Comparison of ENCODE assay signal across 12 cellular contexts in genomic region chr7:101179117-101179779, GRCh38. TPM values are rescaled to one million over a fixed set of nuclear protein-coding genes. Genes with fewer than 3 reads are reported as not detected.
A peak's percentile ranks its signal among the peaks of the same experiment; 100 is the strongest.
DNase-seq lines count a peak whose midpoint lies in the region; ATAC-seq, FAIRE-seq and TF ChIP-seq lines count a peak whose summit lies in the region.
"Had no signal": no experiment of that assay in that cellular context is flagged by ENCODE, and none has a peak within 500 bp of the region (broad histone marks: within the 10 kb centered on the region; RNA-seq: fewer than 3 reads in every experiment).

No MANE protein-coding gene starts in this region.

- H3K4me3 ChIP-seq in A549 (peak overlapping the region; percentile 37), iPS-18a (ENCODE audit: low read length) (peak overlapping the region; percentile 70)

- H3K27ac ChIP-seq in A549 = peak overlapping the region; percentile 6 to 55; a peak in 3 of 6 replicates
- H3K27ac ChIP-seq in iPS-18a (ENCODE audit: low read length) = no peak overlapping the region

- H3K4me1 ChIP-seq in A549 (peaks cover 15% of the 10 kb centered on the region), iPS-18a (ENCODE audit: control insufficient read depth, low read depth, low read length) (peaks cover 9% of the 10 kb centered on the region)

- POLR2A ChIA-PET in A549 (lab: Yijun Ruan, JAX) = interaction anchor here (0.7 kb wide), 1 partner anchor 14 kb away, joined by 4 read pairs; the partner anchor contains the start of gene VGF

- ATAC-seq in A549 (peak in 1 of 2 experiments; percentile 7; a peak in 2 of 6 replicates), HG03432 (IDR thresholded peaks at IDR 0.05; ENCODE audit: unreplicated experiment) (no peak)

- CTCF ChIA-PET in A549 (lab: Yijun Ruan, JAX) = interaction anchor here (0.7 to 6.7 kb wide), 6 partner anchors 9 to 39 kb away, joined by 3 to 68 read pairs (median 4); no protein-coding TSS in a partner anchor

- WGBS in A549 (ENCODE audit: missing lambda C conversion rate) = 9% methylated on average over 25 of the region's 28 CpGs

- FAIRE-seq in A549 (lab: Jason Lieb, UNC) = no peak
- FAIRE-seq: colon, GM19239 had no signal

- TF ChIP-seq EP300 in A549 (IDR thresholded peaks at IDR 0.05) = no peak

- H3K36me3 ChIP-seq in iPS-18a (ENCODE audit: control insufficient read depth, low read depth, low read length) = no peaks in the 10 kb centered on the region

- TF ChIP-seq RAD21 in A549 (conservative IDR thresholded peaks at IDR 0.05 in 1 of 2, IDR thresholded peaks at IDR 0.05 in 1 of 2) = no peak

- H3K4me2 ChIP-seq in A549 = peak overlapping the region; percentile 80

- no peak for TF ChIP-seq POLR2A in A549 (IDR thresholded peaks at IDR 0.05; ENCODE audit: low read length)

- no peaks in the 10 kb centered on the region for H3K9me3 ChIP-seq in A549
- H3K9me3 ChIP-seq in iPS-18a (ENCODE audit: control insufficient read depth, low read depth, low read length) = no peaks in the 10 kb centered on the region

- H3K9ac ChIP-seq in iPS-18a (ENCODE audit: low read length) = no peak overlapping the region

- no peak for TF ChIP-seq CTCF in A549 (IDR thresholded peaks at IDR 0.05)

- no peak for DNase-seq in A549 (ENCODE audit: low read depth in 1 of 2, low spot score in 1 of 2)
- peak; percentile 72 for DNase-seq in COLO829 (ENCODE audit: low spot score)
- DNase-seq in NCI-H69 (lab: John Stamatoyannopoulos, UW) = peak; percentile 61
- no peak for DNase-seq in NCI-H2029 (lab: John Stamatoyannopoulos, UW)
- no peak for DNase-seq in DMS114 treated with DMSO at 0.1 percent for 48 hours (lab: John Stamatoyannopoulos, UW; ENCODE audit: unreplicated experiment)
- DNase-seq in C1 segment of cervical spinal cord (lab: John Stamatoyannopoulos, UW) = no peak
- DNase-seq: GDM1, Kasumi-1 had no signal

- H3K27me3 ChIP-seq in iPS-18a (ENCODE audit: control insufficient read depth, insufficient read depth, low read length) = peaks cover 69% of the 10 kb centered on the region

TF ChIP-seq in A549, 52 proteins besides CTCF, POLR2A, EP300 and RAD21:
- TF ChIP-seq MAX (IDR thresholded peaks at IDR 0.05) (peak; percentile 48; the same call in 1 of the 2 replicates), ESRRA (IDR thresholded peaks at IDR 0.05; ENCODE audit: borderline replicate concordance, low read length) (no peak)

RNA-seq across cellular contexts. Expression of gene NAT16, which starts 0.8 kb away (rescaled TPM):
- polyA plus RNA-seq in A549 (2011; rRNA removed) = 0.03 and 0.05 TPM in 2 replicates
- polyA plus RNA-seq in A549 (2012; cell fraction: cytosol; rRNA removed) = 0.03 and 0.04 TPM in 2 replicates
- polyA plus RNA-seq in A549 (2012; cell fraction: nucleus; rRNA removed) = 0.09 and 0.18 TPM in 2 replicates
- polyA plus RNA-seq in A549 (2017; fragmentation: RNase III; extraction: RNeasy Plus Mini Kit Qiagen cat#74134 plus additional on column Dnase treatment) = 0.07 to 0.12 TPM in 2 of 3 replicates, not detected in the other
- not detected in 2 replicates for polyA minus RNA-seq in A549 (2011; rRNA and poly(A)+ RNA removed)

RNA-seq across cellular contexts. Expression of gene VGF, which starts 13.9 kb away (rescaled TPM):
- polyA plus RNA-seq in A549 (2011; rRNA removed) (0.16 and 0.21 TPM in 2 replicates), A549 (2017; fragmentation: RNase III; extraction: RNeasy Plus Mini Kit Qiagen cat#74134 plus additional on column Dnase treatment) (1.4 to 2.7 TPM (median 2.0 TPM) in 3 replicates)
- 0.42 and 0.73 TPM in 2 replicates for polyA plus RNA-seq in A549 (2012; cell fraction: cytosol; rRNA removed)
- polyA plus RNA-seq in A549 (2012; cell fraction: nucleus; rRNA removed) = 0.97 and 1.7 TPM in 2 replicates
- polyA minus RNA-seq in A549 (2011; rRNA and poly(A)+ RNA removed) = 0.17 TPM in 1 of 2 replicates, not detected in the other

RNA-seq across cellular contexts. Expression of gene MOGAT3, which starts 21.6 kb away (rescaled TPM):
- polyA plus RNA-seq in A549 (2011; rRNA removed) = 0.11 and 0.14 TPM in 2 replicates
- 0.05 TPM in 1 of 2 replicates, not detected in the other for polyA plus RNA-seq in A549 (2012; cell fraction: cytosol; rRNA removed)
- 0.02 and 0.10 TPM in 2 replicates for polyA plus RNA-seq in A549 (2012; cell fraction: nucleus; rRNA removed)
- 0.09 TPM in 1 of 3 replicates, not detected in the others for polyA plus RNA-seq in A549 (2017; fragmentation: RNase III; extraction: RNeasy Plus Mini Kit Qiagen cat#74134 plus additional on column Dnase treatment)
- polyA minus RNA-seq in A549 (2011; rRNA and poly(A)+ RNA removed) = 0.44 TPM in 1 of 2 replicates, not detected in the other

RNA-seq across cellular contexts. Expression of gene AP1S1, which starts 25.0 kb away (rescaled TPM):
- polyA plus RNA-seq in A549 (2011; rRNA removed) (107 and 128 TPM in 2 replicates), A549 (2017; fragmentation: RNase III; extraction: RNeasy Plus Mini Kit Qiagen cat#74134 plus additional on column Dnase treatment) (181 to 187 TPM (median 182 TPM) in 3 replicates)
- 163 and 166 TPM in 2 replicates for polyA plus RNA-seq in A549 (2012; cell fraction: cytosol; rRNA removed)
- 79.8 and 104 TPM in 2 replicates for polyA plus RNA-seq in A549 (2012; cell fraction: nucleus; rRNA removed)
- 48.5 and 54.1 TPM in 2 replicates for polyA minus RNA-seq in A549 (2011; rRNA and poly(A)+ RNA removed)

RNA-seq across cellular contexts. Expression of gene PLOD3, which starts 38.1 kb away (rescaled TPM):
- 21.1 and 26.0 TPM in 2 replicates for polyA plus RNA-seq in A549 (2011; rRNA removed)
- 56.0 and 62.7 TPM in 2 replicates for polyA plus RNA-seq in A549 (2012; cell fraction: cytosol; rRNA removed)
- 167 and 231 TPM in 2 replicates for polyA plus RNA-seq in A549 (2012; cell fraction: nucleus; rRNA removed)
- polyA plus RNA-seq in A549 (2017; fragmentation: RNase III; extraction: RNeasy Plus Mini Kit Qiagen cat#74134 plus additional on column Dnase treatment) = 48.7 to 52.8 TPM (median 50.6 TPM) in 3 replicates
- polyA minus RNA-seq in A549 (2011; rRNA and poly(A)+ RNA removed) = 23.9 and 27.8 TPM in 2 replicates

Comparison
In these comparisons a context has a peak if more than half of its experiments do, and no peak if none do; other contexts are left out.
1. DNase-seq: peak in COLO829 (single experiment) and NCI-H69 (single experiment); none in A549 (0 of 2), NCI-H2029 (single experiment), DMS114 treated with DMSO at 0.1 percent for 48 hours (single experiment) and C1 segment of cervical spinal cord (0 of 14).